ENCODE assay signal across 10 cellular contexts in genomic region chr6:117484052-117484646, GRCh38. TPM values are rescaled to one million over a fixed set of nuclear protein-coding genes. Genes with fewer than 3 reads are reported as not detected.
DNase-seq lines count a peak whose midpoint lies in the region; ATAC-seq and TF ChIP-seq lines count a peak whose summit lies in the region.
"Had no signal": no experiment of that assay in that cellular context is flagged by ENCODE, and none has a peak within 500 bp of the region (broad histone marks: within the 10 kb centered on the region; RNA-seq: fewer than 3 reads in every experiment).

No MANE protein-coding gene starts in this region.

- H3K4me1 Mint-ChIP-seq in stimulated activated naive CD8-positive, alpha-beta T cell treated with anti-CD3 and anti-CD28 coated beads, Interleukin-15, Interleukin-2, amounts not matched to agents 100 ng/mL and 50 ng/mL, for 24 hours (ENCODE audit: low read depth), result peaks cover 19% of the 10 kb centered on the region

- H3K36me3 ChIP-seq in breast epithelium, result no peaks in the 10 kb centered on the region
- no peaks in the 10 kb centered on the region for H3K36me3 ChIP-seq in muscle layer of colon (ENCODE audit: insufficient read depth, low read length)

- H3K4me3 ChIP-seq in breast epithelium (peak overlapping the region; percentile 62 to 78 (median 76)), muscle layer of colon (ENCODE audit: low read depth in 1 of 2, low read length in 2 of 2) (peak overlapping the region; percentile 68 to 83)

- H3K36me3 Mint-ChIP-seq in stimulated activated naive CD8-positive, alpha-beta T cell treated with anti-CD3 and anti-CD28 coated beads, Interleukin-15, Interleukin-2, amounts not matched to agents 100 ng/mL and 50 ng/mL, for 24 hours (ENCODE audit: low read depth), result no peaks in the 10 kb centered on the region

- H3K4me1 ChIP-seq in breast epithelium (no peaks in the 10 kb centered on the region), muscle layer of colon (ENCODE audit: insufficient read depth, low read length) (no peaks in the 10 kb centered on the region)

- H3K27me3 ChIP-seq in breast epithelium (no peaks in the 10 kb centered on the region), muscle layer of colon (ENCODE audit: control insufficient read depth in 1 of 2, insufficient read depth in 2 of 2, low read length in 2 of 2) (no peaks in the 10 kb centered on the region)

- DNase-seq in stimulated activated naive CD8-positive, alpha-beta T cell treated with anti-CD3 and anti-CD28 coated beads, Interleukin-15, Interleukin-2, amounts not matched to agents 100 U/mL and 50 U/mL, for 24 hours, result no peak
- DNase-seq in breast epithelium (ENCODE audit: low spot score in 2 of 2) (no peak), activated gamma-delta T cell treated with Interleukin-2 at 50 U/mL for 16 hours (no peak), NCI-H510A treated with DMSO at 0.1 percent for 48 hours (lab: John Stamatoyannopoulos, UW) (no peak)
- DNase-seq in activated CD8-positive, alpha-beta memory T cell treated with anti-CD3 and anti-CD28 coated beads, Interleukin-2, amount 50 U/mL, for 48 hours, result no peak
- DNase-seq: NCI-H2081 treated with DMSO at 0.1 percent for 48 hours had no signal

- no peak overlapping the region for H3K27ac Mint-ChIP-seq in stimulated activated naive CD8-positive, alpha-beta T cell treated with anti-CD3 and anti-CD28 coated beads, Interleukin-15, Interleukin-2, amounts not matched to agents 100 ng/mL and 50 ng/mL, for 24 hours

- H3K9me3 ChIP-seq in breast epithelium (no peaks in the 10 kb centered on the region), muscle layer of colon (ENCODE audit: low read length) (no peaks in the 10 kb centered on the region)

- peak overlapping the region; percentile 90 for H3K4me3 Mint-ChIP-seq in stimulated activated naive CD8-positive, alpha-beta T cell treated with anti-CD3 and anti-CD28 coated beads, Interleukin-15, Interleukin-2, amounts not matched to agents 100 ng/mL and 50 ng/mL, for 24 hours

- H3K27ac ChIP-seq in breast epithelium, result peak overlapping the region in 1 of 2 donors; percentile 85
- H3K27ac ChIP-seq in muscle layer of colon (ENCODE audit: low read depth, low read length), result no peak overlapping the region

- H3K27me3 Mint-ChIP-seq in stimulated activated naive CD8-positive, alpha-beta T cell treated with anti-CD3 and anti-CD28 coated beads, Interleukin-15, Interleukin-2, amounts not matched to agents 100 ng/mL and 50 ng/mL, for 24 hours, result peaks cover 43% of the 10 kb centered on the region

- ATAC-seq in stimulated activated naive CD8-positive, alpha-beta T cell treated with anti-CD3 and anti-CD28 coated beads, Interleukin-15, Interleukin-2, amounts not matched to agents 100 U/mL and 50 U/mL, for 24 hours, result no peak
- no peak for ATAC-seq in HG03354 (IDR thresholded peaks at IDR 0.05; ENCODE audit: poor library complexity, severe bottlenecking, unreplicated experiment)

- no peak for TF ChIP-seq CTCF in breast epithelium (IDR thresholded peaks at IDR 0.05)

- no peaks in the 10 kb centered on the region for H3K9me3 Mint-ChIP-seq in stimulated activated naive CD8-positive, alpha-beta T cell treated with anti-CD3 and anti-CD28 coated beads, Interleukin-15, Interleukin-2, amounts not matched to agents 100 ng/mL and 50 ng/mL, for 24 hours

- intact Hi-C loops in breast epithelium (cut with DNase I; ENCODE audit: low total_unique reads), result no loop called here

- no peak for TF ChIP-seq POLR2A in breast epithelium (IDR thresholded peaks at IDR 0.05)

- H3K9ac ChIP-seq in muscle layer of colon (ENCODE audit: low read length), result peak overlapping the region; percentile 50

RNA-seq across cellular contexts. Expression of gene DCBLD1, which starts 1.7 kb away (rescaled TPM):
- total RNA-seq in breast epithelium, result 10 to 100 TPM; 10.4 to 16.0 (median 11.8) TPM
- total RNA-seq: G401 had no signal

RNA-seq across cellular contexts. Expression of gene ROS1, which starts 58.4 kb away (rescaled TPM):
- total RNA-seq in breast epithelium, result under 1 TPM in 1 of 3 donors, not detected in 2; under 0.01 TPM
- total RNA-seq: G401 had no signal
